In genomic region chr2:197279997-197280756, GRCh38 we compare ENCODE assay signal across 11 cellular contexts. TPM values are rescaled to one million over a fixed set of nuclear protein-coding genes. Genes with fewer than 3 reads are reported as not detected.
A peak's percentile ranks its signal among the peaks of the same experiment; 100 is the strongest.
DNase-seq lines count a peak whose midpoint lies in the region; ATAC-seq and TF ChIP-seq lines count a peak whose summit lies in the region.
"Had no signal": no experiment of that assay in that cellular context is flagged by ENCODE, and none has a peak within 500 bp of the region (broad histone marks: within the 10 kb centered on the region; RNA-seq: fewer than 3 reads in every experiment).

No MANE protein-coding gene starts in this region.

- ATAC-seq in GM19035 (IDR thresholded peaks at IDR 0.05; ENCODE audit: unreplicated experiment) (peak; percentile 55), T-cell (replicated peaks in 1 of 4) (peak in 2 of 4 experiments; percentile 64 to 84), HG02840 (IDR thresholded peaks at IDR 0.05; ENCODE audit: low FRiP score, unreplicated experiment) (no peak), HG03521 (IDR thresholded peaks at IDR 0.05; ENCODE audit: unreplicated experiment) (no peak)

- H3K36me3 Mint-ChIP-seq in T-cell = peaks cover 18% of the 10 kb centered on the region

- no peak for TF ChIP-seq CTCF in AG10803 (conservative IDR thresholded peaks at IDR 0.05; ENCODE audit: low read length)
- no peak for TF ChIP-seq CTCF in fibroblast of the aortic adventitia (IDR thresholded peaks at IDR 0.05; ENCODE audit: insufficient read depth, low read length)

- peaks cover 87 to 90% (median 89%) of the 10 kb centered on the region in 3 donors for H3K4me1 Mint-ChIP-seq in T-cell

- peak; percentile 72 for DNase-seq in AG10803 (ENCODE audit: low read depth)
- no peak for DNase-seq in T-cell
- peak; percentile 73 for DNase-seq in fibroblast of the aortic adventitia (ENCODE audit: low read depth)
- no peak for DNase-seq in GOT3 (lab: John Stamatoyannopoulos, UW)
- no peak for DNase-seq in NAMALWA (ENCODE audit: low spot score)
- DNase-seq: NCI-H1930; SJCRH30; stimulated activated CD4-positive, alpha-beta T cell treated with anti-CD3 and anti-CD28 coated beads, Interleukin-4, amount 100 ng/mL, for 1 hour had no signal

- H3K4me3 ChIP-seq in AG10803 (ENCODE audit: low read length) = no peak overlapping the region
- no peak overlapping the region for H3K4me3 ChIP-seq in fibroblast of the aortic adventitia (ENCODE audit: low read depth, low read length)
- H3K4me3 ChIP-seq: SJCRH30 had no signal

- H3K27me3 Mint-ChIP-seq in T-cell = no peaks in the 10 kb centered on the region

- H3K9me3 Mint-ChIP-seq in T-cell = no peaks in the 10 kb centered on the region

- peak overlapping the region; percentile 93 for H3K27ac Mint-ChIP-seq in T-cell

- POLR2A ChIA-PET in T-cell (lab: Charles Lee) = interaction anchor here (0.5 to 1.8 kb wide), 10 partner anchors 8 to 136 kb away, joined by 3 to 7 read pairs (median 3); no protein-coding TSS in a partner anchor

- H3K4me3 Mint-ChIP-seq in T-cell = peak overlapping the region; percentile 54 to 75 (median 55)

- CTCF ChIA-PET in T-cell (lab: Charles Lee) = interaction anchor here in 1 of 2 donors (0.5 to 0.6 kb wide), 2 partner anchors 43 to 83 kb away, joined by 3 read pairs; no protein-coding TSS in a partner anchor

RNA-seq across cellular contexts. Expression of gene ANKRD44, which starts 30.4 kb away (rescaled TPM):
- total RNA-seq in T-cell (100 to 1,000 TPM; 225 to 333 (median 238) TPM), fibroblast of the aortic adventitia (ENCODE audit: low replicate concordance) (2.5 and 29.2 TPM in 2 replicates)

Comparison
In these comparisons a context has a peak if more than half of its experiments do, and no peak if none do; other contexts are left out.
1. DNase-seq: peak in AG10803 (single experiment) and fibroblast of the aortic adventitia (single experiment); none in T-cell (0 of 34), GOT3 (single experiment) and NAMALWA (single experiment).